ENCODE assay signal across 8 cellular contexts in genomic region chrX:30735839-30736238, GRCh38.
DNase-seq lines count a peak whose midpoint lies in the region; ATAC-seq, FAIRE-seq and TF ChIP-seq lines count a peak whose summit lies in the region.

No MANE protein-coding gene starts in this region.

- TF ChIP-seq CTCF in D721Med (IDR thresholded peaks at IDR 0.05; ENCODE audit: insufficient read depth, missing control alignments) (peak; percentile 57), fibroblast of pulmonary artery (IDR thresholded peaks at IDR 0.05; ENCODE audit: low read length, missing control alignments) (peak; percentile 70), parathyroid adenoma (IDR thresholded peaks at IDR 0.05) (peak; percentile 51)

- H3K4me2 ChIP-seq in parathyroid adenoma (ENCODE audit: low read length) = no peak overlapping the region

- H3K27ac ChIP-seq in parathyroid adenoma = no peak overlapping the region

- no peak overlapping the region for H2AFZ ChIP-seq in parathyroid adenoma

- H3K4me1 ChIP-seq in parathyroid adenoma = no peaks in the 10 kb centered on the region

- DNase-seq in D721Med (ENCODE audit: insufficient read length, low spot score) = peak; percentile 23
- DNase-seq in OCI-M2 (lab: John Stamatoyannopoulos, UW; ENCODE audit: unreplicated experiment) = peak; percentile 84
- peak; percentile 61 for DNase-seq in activated T-cell treated with anti-CD3 and anti-CD28 coated beads for 4 hours
- DNase-seq in fibroblast of pulmonary artery (ENCODE audit: low read depth) = peak; percentile 67
- no peak for DNase-seq in T1000 (lab: John Stamatoyannopoulos, UW)

- H3K36me3 ChIP-seq in parathyroid adenoma (ENCODE audit: control insufficient read depth, insufficient read depth, low read length) = no peaks in the 10 kb centered on the region

- H3K9me3 ChIP-seq in parathyroid adenoma (ENCODE audit: control insufficient read depth, low read length) = no peaks in the 10 kb centered on the region

- H3K79me2 ChIP-seq in parathyroid adenoma = no peaks in the 10 kb centered on the region

- no peak for FAIRE-seq in D721Med (lab: Jason Lieb, UNC)

- ATAC-seq in GM19397 (IDR thresholded peaks at IDR 0.05; ENCODE audit: unreplicated experiment) (peak; percentile 87), HG03520 (IDR thresholded peaks at IDR 0.05; ENCODE audit: unreplicated experiment) (peak; percentile 94)

- no peak overlapping the region for H3K4me3 ChIP-seq in fibroblast of pulmonary artery (replicated peaks; ENCODE audit: low read depth, low read length)
- H3K4me3 ChIP-seq in parathyroid adenoma (ENCODE audit: low read depth, low read length) = no peak overlapping the region

- no peaks in the 10 kb centered on the region for H3K27me3 ChIP-seq in parathyroid adenoma (ENCODE audit: control insufficient read depth, insufficient read depth, low read length)

- H3K9ac ChIP-seq in parathyroid adenoma = no peak overlapping the region
